ENCODE assay signal across 8 cellular contexts in genomic region chr6:144482142-144482541, GRCh38.
DNase-seq lines count a peak whose midpoint lies in the region; ATAC-seq and TF ChIP-seq lines count a peak whose summit lies in the region.

No MANE protein-coding gene starts in this region.

- peaks cover 6 to 8% of the 10 kb centered on the region in 2 donors for H3K4me1 ChIP-seq in left lung

- ATAC-seq in HG03039 (IDR thresholded peaks at IDR 0.05; ENCODE audit: unreplicated experiment) (peak; percentile 62), left lung (peak; percentile 80)

- H3K36me3 ChIP-seq in left lung = peaks cover 0 to 68% of the 10 kb centered on the region in 2 donors

- DNase-seq in SHP77 (lab: John Stamatoyannopoulos, UW) (peak; percentile 13 to 48), SHP77 treated with DMSO at 0.1 percent for 48 hours (lab: John Stamatoyannopoulos, UW) (no peak), NCI-H2196 treated with DMSO at 0.1 percent for 48 hours (lab: John Stamatoyannopoulos, UW; ENCODE audit: unreplicated experiment) (peak; percentile 20), cerebellar cortex (ENCODE audit: low spot score) (peak; percentile 61), left lung (peak; percentile 59 to 72)
- peak; percentile 64 for DNase-seq in activated CD4-positive, CD25-positive, alpha-beta regulatory T cell treated with anti-CD3 and anti-CD28 coated beads, Interleukin-2, amount 50 U/mL, for 72 hours
- DNase-seq in stimulated activated CD4-positive, alpha-beta T cell treated with anti-CD3 and anti-CD28 coated beads, TNF-alpha, amount 100 ng/mL, for 4 hours (ENCODE audit: low read depth in 3 of 3) = peak; percentile 32 to 56 (median 48)

- H3K4me3 ChIP-seq in left lung = no peak overlapping the region

- TF ChIP-seq CTCF in left lung (IDR thresholded peaks at IDR 0.05) = peak; percentile 48 to 55

- H3K27ac ChIP-seq in left lung = no peak overlapping the region

- H3K27me3 ChIP-seq in left lung = no peaks in the 10 kb centered on the region

- no peaks in the 10 kb centered on the region for H3K9me3 ChIP-seq in left lung

- intact Hi-C loops in left lung (cut with DNase I) = no loop called here
